ENCODE assay signal across 9 cellular contexts in the genomic region with DNA sequence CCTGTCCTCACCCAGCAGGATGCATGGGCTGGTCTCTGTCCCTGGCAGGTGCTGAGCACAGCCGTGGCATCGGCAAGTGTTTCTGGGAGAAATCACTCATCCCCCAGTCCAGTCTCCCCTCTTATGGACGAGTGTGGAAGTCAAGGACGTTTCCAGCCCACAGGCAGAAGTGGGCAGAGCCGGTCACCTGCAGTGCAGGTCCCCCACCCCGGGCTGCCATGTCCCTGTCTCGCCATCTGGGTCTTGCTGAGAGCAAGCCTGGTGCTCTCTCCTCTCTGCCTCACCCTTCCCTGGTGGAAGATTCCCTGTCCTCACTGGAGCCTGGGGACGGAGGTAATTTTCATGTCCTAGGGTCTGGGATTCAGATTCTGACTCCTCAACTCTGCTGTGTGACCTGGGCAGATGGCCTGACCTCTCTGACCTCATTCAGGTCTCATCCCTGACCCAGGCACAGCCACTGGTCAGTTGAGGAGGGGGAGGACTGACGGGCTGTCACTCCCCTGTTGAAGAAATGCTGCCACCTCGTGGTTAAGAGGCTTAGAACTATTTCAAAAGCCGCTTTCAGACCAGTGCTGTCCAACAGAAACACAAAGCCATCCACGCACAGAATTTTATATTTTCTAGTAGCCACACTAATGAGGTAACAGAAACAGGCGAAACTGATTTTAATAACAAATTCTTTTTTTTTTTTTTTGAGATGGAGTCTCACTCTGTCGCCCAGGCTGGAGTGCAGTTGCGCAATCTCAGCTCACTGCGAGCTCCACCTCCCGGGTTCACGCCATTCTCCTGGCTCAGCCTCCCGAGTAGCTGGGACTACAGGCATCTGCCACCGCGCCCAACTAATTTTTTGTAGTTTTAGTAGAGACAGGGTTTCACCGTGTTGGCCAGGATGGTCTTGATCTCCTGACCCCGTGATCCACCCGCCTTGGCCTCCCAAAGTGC. TPM values are rescaled to one million over a fixed set of nuclear protein-coding genes. Genes with fewer than 3 reads are reported as not detected.
DNase-seq lines count a peak whose midpoint lies in the region; ATAC-seq and TF ChIP-seq lines count a peak whose summit lies in the region.
"Had no signal": no experiment of that assay in that cellular context is flagged by ENCODE, and none has a peak within 500 bp of the region (broad histone marks: within the 10 kb centered on the region; RNA-seq: fewer than 3 reads in every experiment).

No MANE protein-coding gene starts in this region.

- no peak overlapping the region for H3K4me3 ChIP-seq in CD8-positive, alpha-beta memory T cell (ENCODE audit: low read length)
- H3K4me3 ChIP-seq in spleen, result no peak overlapping the region

- H3K9me3 ChIP-seq in CD8-positive, alpha-beta memory T cell (ENCODE audit: low read length), result no peaks in the 10 kb centered on the region
- no peaks in the 10 kb centered on the region for H3K9me3 ChIP-seq in spleen

- TF ChIP-seq CTCF in GM13976 (IDR thresholded peaks at IDR 0.05; ENCODE audit: borderline replicate concordance, control extremely low read depth, extremely low read depth, insufficient read depth, missing control alignments) (peak; percentile 39), spleen (IDR thresholded peaks at IDR 0.05 in 8 of 11, conservative IDR thresholded peaks at IDR 0.05 in 3 of 11) (peak in 8 of 11 experiments; percentile 23 to 54 (median 42))

- H3K4me1 Mint-ChIP-seq in CD8-positive, alpha-beta memory T cell, result no peaks in the 10 kb centered on the region
- H3K4me1 Mint-ChIP-seq: activated B cell treated with CpG ODN at 0.5 μM for 24 hours had no signal

- TF ChIP-seq POLR2A in spleen (IDR thresholded peaks at IDR 0.05), result no peak

- no peak overlapping the region for H3K4me3 Mint-ChIP-seq in CD8-positive, alpha-beta memory T cell
- H3K4me3 Mint-ChIP-seq: activated B cell treated with CpG ODN at 0.5 μM for 24 hours had no signal

- ATAC-seq in GM18519 (IDR thresholded peaks at IDR 0.05; ENCODE audit: low FRiP score, unreplicated experiment), result no peak
- ATAC-seq in HG03457 (IDR thresholded peaks at IDR 0.05; ENCODE audit: unreplicated experiment), result no peak

- no peaks in the 10 kb centered on the region for H3K36me3 ChIP-seq in CD8-positive, alpha-beta memory T cell (ENCODE audit: insufficient read depth, low read length)
- H3K36me3 ChIP-seq in spleen, result no peaks in the 10 kb centered on the region

- no peaks in the 10 kb centered on the region for H3K4me1 ChIP-seq in CD8-positive, alpha-beta memory T cell (ENCODE audit: insufficient read depth, low read length)
- peaks cover 0 to 12% (median 2%) of the 10 kb centered on the region in 6 donors for H3K4me1 ChIP-seq in spleen

- H3K36me3 Mint-ChIP-seq in CD8-positive, alpha-beta memory T cell, result no peaks in the 10 kb centered on the region

- DNase-seq in CD8-positive, alpha-beta memory T cell, result no peak
- peak; percentile 87 for DNase-seq in GM13976 (ENCODE audit: low spot score)
- DNase-seq in NCI-H2196 treated with DMSO at 0.1 percent for 48 hours (lab: John Stamatoyannopoulos, UW; ENCODE audit: unreplicated experiment), result peak; percentile 53
- DNase-seq in astrocyte of the hippocampus (ENCODE audit: low read depth, low spot score), result peak; percentile 83
- peak; percentile 60 for DNase-seq in iPS DF 4.7 (ENCODE audit: extremely low read depth, low spot score)
- DNase-seq in spleen, result no peak
- DNase-seq: activated B cell treated with CpG ODN at 0.5 μM for 24 hours had no signal

- peaks cover 16 to 37% of the 10 kb centered on the region in 2 donors for H3K27me3 Mint-ChIP-seq in CD8-positive, alpha-beta memory T cell

- 56 to 65% (median 58%) methylated on average over 22 to 24 of the region's 24 CpGs for WGBS in spleen, 5 donors

- POLR2A ChIA-PET in CD8-positive, alpha-beta memory T cell (lab: Charles Lee), result no interaction called here

- H3K27ac Mint-ChIP-seq in CD8-positive, alpha-beta memory T cell, result no peak overlapping the region
- H3K27ac Mint-ChIP-seq: activated B cell treated with CpG ODN at 0.5 μM for 24 hours had no signal

- no peaks in the 10 kb centered on the region for H3K9me3 Mint-ChIP-seq in CD8-positive, alpha-beta memory T cell
- H3K9me3 Mint-ChIP-seq: activated B cell treated with CpG ODN at 0.5 μM for 24 hours had no signal

- intact Hi-C loops in spleen (cut with DNase I; ENCODE audit: low total_unique reads), result loop anchor here (5.0 kb wide), 1 partner anchor 127 kb away; no protein-coding TSS in a partner anchor

- peak overlapping the region; percentile 51 for H3K27ac ChIP-seq in CD8-positive, alpha-beta memory T cell (ENCODE audit: low read depth, low read length)
- H3K27ac ChIP-seq in spleen, result no peak overlapping the region

- in situ Hi-C loops in GM13976 (cut with MboI; ENCODE audit: low sequenced_read_pairs, unreplicated experiment), result no loop called here

- no peaks in the 10 kb centered on the region for H3K27me3 ChIP-seq in CD8-positive, alpha-beta memory T cell (ENCODE audit: insufficient read depth, low read length, poor library complexity, severe bottlenecking)
- peaks cover 0 to 65% (median 21%) of the 10 kb centered on the region in 7 donors for H3K27me3 ChIP-seq in spleen (replicated peaks in 1 of 7)

- CTCF ChIA-PET in CD8-positive, alpha-beta memory T cell (lab: Charles Lee), result no interaction called here

RNA-seq across cellular contexts. Expression of gene CPZ, which starts 1.8 kb away (rescaled TPM):
- total RNA-seq in CD8-positive, alpha-beta memory T cell, result not detected
- not detected for polyA plus RNA-seq in CD8-positive, alpha-beta memory T cell
- total RNA-seq in spleen, result 1 to 10 TPM in 3 of 7 donors, under 1 TPM in 3, not detected in 1; 0.57 to 8.5 (median 1.2) TPM
- polyA plus RNA-seq in spleen, result under 1 TPM; 0.11 to 0.96 (median 0.73) TPM
- total RNA-seq: activated B cell treated with CpG ODN at 0.5 μM for 24 hours had no signal

RNA-seq across cellular contexts. Expression of gene GPR78, which starts 14.2 kb away (rescaled TPM):
- not detected for total RNA-seq in CD8-positive, alpha-beta memory T cell
- polyA plus RNA-seq in CD8-positive, alpha-beta memory T cell, result not detected
- total RNA-seq in spleen, result 1 to 10 TPM in 1 of 7 donors, under 1 TPM in 3, not detected in 3; 0.07 to 1.5 (median 0.14) TPM
- polyA plus RNA-seq in spleen, result under 1 TPM in 1 of 3 donors, not detected in 2; 0.09 TPM
- total RNA-seq: activated B cell treated with CpG ODN at 0.5 μM for 24 hours had no signal

Comparison
In these comparisons a context has a peak if more than half of its experiments do, and no peak if none do; other contexts are left out.
1. DNase-seq: peak in GM13976 (single experiment), NCI-H2196 treated with DMSO at 0.1 percent for 48 hours (single experiment), astrocyte of the hippocampus (single experiment) and iPS DF 4.7 (single experiment); none in CD8-positive, alpha-beta memory T cell (0 of 5) and spleen (single experiment).